ENCODE assay signal across 1 cellular context in genomic region chr9:136671646-136672430, GRCh38.
A peak's percentile ranks its signal among the peaks of the same experiment; 100 is the strongest.
TF ChIP-seq lines count a peak whose summit lies in the region.

No MANE protein-coding gene starts in this region.

TF ChIP-seq in endothelial cell of umbilical vein, 7 proteins besides CTCF, POLR2A, EP300 and RAD21:
- TF ChIP-seq POLR2AphosphoS5 (IDR thresholded peaks at IDR 0.05; ENCODE audit: insufficient read depth, low read depth, low read length) (peak; percentile 60), GATA2 (IDR thresholded peaks at IDR 0.05; ENCODE audit: insufficient read depth, insufficient read length, low read depth, low read length) (no peak), JUN (IDR thresholded peaks at IDR 0.05; ENCODE audit: borderline replicate concordance, insufficient read depth, insufficient read length, low read depth) (no peak)
- TF ChIP-seq, protein P1, sequence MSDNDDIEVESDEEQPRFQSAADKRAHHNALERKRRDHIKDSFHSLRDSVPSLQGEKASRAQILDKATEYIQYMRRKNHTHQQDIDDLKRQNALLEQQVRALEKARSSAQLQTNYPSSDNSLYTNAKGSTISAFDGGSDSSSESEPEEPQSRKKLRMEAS (IDR thresholded peaks at IDR 0.05; ENCODE audit: insufficient read depth, insufficient read length), result no peak
